In genomic region chr5:1103093-1103492, GRCh38 we compare ENCODE assay signal across 9 cellular contexts. TPM values are rescaled to one million over a fixed set of nuclear protein-coding genes. Genes with fewer than 3 reads are reported as not detected.
DNase-seq lines count a peak whose midpoint lies in the region; ATAC-seq and TF ChIP-seq lines count a peak whose summit lies in the region.
"Had no signal": no experiment of that assay in that cellular context is flagged by ENCODE, and none has a peak within 500 bp of the region (broad histone marks: within the 10 kb centered on the region; RNA-seq: fewer than 3 reads in every experiment).

No MANE protein-coding gene starts in this region.

- POLR2A ChIA-PET in HEK293 (lab: Yijun Ruan, JAX): interaction anchor here (1.0 to 1.4 kb wide), 2 partner anchors 10 to 15 kb away, joined by 3 to 7 read pairs; no protein-coding TSS in a partner anchor

- no peak overlapping the region for H3K4me3 ChIP-seq in HEK293 (ENCODE audit: low read depth, low read length)
- H3K4me3 ChIP-seq in WERI-Rb-1 (ENCODE audit: low read depth, low read length): no peak overlapping the region
- H3K4me3 ChIP-seq in gastroesophageal sphincter: no peak overlapping the region
- peak overlapping the region; percentile 39 for H3K4me3 ChIP-seq in psoas muscle

- no peaks in the 10 kb centered on the region; the same call in 1 of the 2 replicates for H3K4me1 ChIP-seq in HEK293 (ENCODE audit: control insufficient read depth, insufficient read depth, low read length)
- peaks cover 0 to 95% (median 47%) of the 10 kb centered on the region in 3 donors for H3K4me1 ChIP-seq in gastroesophageal sphincter
- H3K4me1 ChIP-seq in psoas muscle: peaks cover 24% of the 10 kb centered on the region

- peaks cover 0 to 5% of the 10 kb centered on the region in 2 experiments; a peak in 1 of 3 replicates for H3K36me3 ChIP-seq in HEK293 (ENCODE audit: control insufficient read depth in 2 of 2, insufficient read depth in 1 of 2, low read length in 2 of 2)
- peaks cover 10% of the 10 kb centered on the region for H3K36me3 ChIP-seq in WERI-Rb-1
- H3K36me3 ChIP-seq in gastroesophageal sphincter: no peaks in the 10 kb centered on the region
- no peaks in the 10 kb centered on the region for H3K36me3 ChIP-seq in psoas muscle (ENCODE audit: insufficient read depth in 1 of 2, low read depth in 1 of 2)

- no peak overlapping the region for H3K27ac ChIP-seq in HEK293 (ENCODE audit: extremely low read depth, low read depth, low read length)
- peak overlapping the region; percentile 83 for H3K27ac ChIP-seq in WERI-Rb-1
- H3K27ac ChIP-seq in gastroesophageal sphincter: peak overlapping the region in 3 of 4 donors; percentile 19 to 90 (median 56)
- H3K27ac ChIP-seq in psoas muscle: peak overlapping the region; percentile 16

- no peak for TF ChIP-seq POLR2A in gastroesophageal sphincter (IDR thresholded peaks at IDR 0.05)

- TF ChIP-seq EP300 in gastroesophageal sphincter (IDR thresholded peaks at IDR 0.05): no peak

- 68 to 70% methylated on average over 2 to 5 of the region's 11 CpGs for WGBS in gastroesophageal sphincter (ENCODE audit: low coverage in 1 of 2), 2 donors
- 57 to 71% (median 58%) methylated on average over 11 of the region's 11 CpGs for WGBS in psoas muscle, 3 donors

- no peaks in the 10 kb centered on the region for H3K9me3 ChIP-seq in HEK293 (ENCODE audit: control insufficient read depth, insufficient read depth, low read depth, low read length)
- H3K9me3 ChIP-seq in WERI-Rb-1 (ENCODE audit: severe bottlenecking): no peaks in the 10 kb centered on the region
- H3K9me3 ChIP-seq in gastroesophageal sphincter: no peaks in the 10 kb centered on the region
- H3K9me3 ChIP-seq in psoas muscle: no peaks in the 10 kb centered on the region

- intact Hi-C loops in psoas muscle (cut with DNase I): no loop called here

- TF ChIP-seq CTCF in HEK293 (tag by site-specific recombination; IDR thresholded peaks at IDR 0.05): no peak
- TF ChIP-seq CTCF in WERI-Rb-1 (IDR thresholded peaks at IDR 0.05; ENCODE audit: low read depth, low read length): no peak
- TF ChIP-seq CTCF in gastroesophageal sphincter (IDR thresholded peaks at IDR 0.05): no peak
- TF ChIP-seq CTCF in psoas muscle (IDR thresholded peaks at IDR 0.05): no peak

- no peak for DNase-seq in WERI-Rb-1
- DNase-seq in psoas muscle: no peak
- DNase-seq in NCI-H2171 (lab: John Stamatoyannopoulos, UW): no peak
- DNase-seq in KG1 (lab: John Stamatoyannopoulos, UW): no peak
- DNase-seq: DND-41 had no signal

- ATAC-seq in gastroesophageal sphincter (no peak), psoas muscle (no peak), GM19324 (IDR thresholded peaks at IDR 0.05; ENCODE audit: low FRiP score, unreplicated experiment) (no peak), GM18870 (IDR thresholded peaks at IDR 0.05; ENCODE audit: unreplicated experiment) (no peak)

- H3K27me3 ChIP-seq in WERI-Rb-1 (ENCODE audit: insufficient read depth, low read depth, severe bottlenecking) (no peaks in the 10 kb centered on the region), gastroesophageal sphincter (no peaks in the 10 kb centered on the region), psoas muscle (ENCODE audit: insufficient read depth in 3 of 3, low read length in 2 of 3) (peaks cover 0 to 4% (median 0%) of the 10 kb centered on the region in 3 donors)

- CTCF ChIA-PET in HEK293 (lab: Yijun Ruan, JAX): interaction anchor here (0.6 to 1.0 kb wide), 2 partner anchors 44 to 179 kb away, joined by 3 read pairs; no protein-coding TSS in a partner anchor

TF ChIP-seq in HEK293, 187 proteins besides CTCF, POLR2A, EP300 and RAD21:
- TF ChIP-seq ZNF600 (tag by site-specific recombination; IDR thresholded peaks at IDR 0.05) (0 out of 2 replicates have a peak, but pooled peaks have one; percentile 13), ATF2 (tag by site-specific recombination; IDR thresholded peaks at IDR 0.05; ENCODE audit: low read depth) (peak; percentile 31; the same call in 1 of the 2 replicates), PRDM2 (tag by site-specific recombination; IDR thresholded peaks at IDR 0.05; ENCODE audit: borderline replicate concordance) (no peak), ZBTB48 (tag by site-specific recombination; IDR thresholded peaks at IDR 0.05) (no peak), ZNF701 (tag by site-specific recombination; IDR thresholded peaks at IDR 0.05) (no peak)

RNA-seq across cellular contexts. Expression of gene SLC12A7, which starts 8.8 kb away (rescaled TPM):
- total RNA-seq in gastroesophageal sphincter (10 to 100 TPM; 18.8 to 28.7 (median 24.5) TPM), psoas muscle (10 to 100 TPM in 3 of 4 donors, 1 to 10 TPM in 1; 4.5 to 22.0 (median 15.1) TPM)
- 1 to 10 TPM; 2.3 to 3.8 (median 2.3) TPM for polyA plus RNA-seq in psoas muscle
